Comparison of ENCODE assay signal across 2 cellular contexts in the genomic region with DNA sequence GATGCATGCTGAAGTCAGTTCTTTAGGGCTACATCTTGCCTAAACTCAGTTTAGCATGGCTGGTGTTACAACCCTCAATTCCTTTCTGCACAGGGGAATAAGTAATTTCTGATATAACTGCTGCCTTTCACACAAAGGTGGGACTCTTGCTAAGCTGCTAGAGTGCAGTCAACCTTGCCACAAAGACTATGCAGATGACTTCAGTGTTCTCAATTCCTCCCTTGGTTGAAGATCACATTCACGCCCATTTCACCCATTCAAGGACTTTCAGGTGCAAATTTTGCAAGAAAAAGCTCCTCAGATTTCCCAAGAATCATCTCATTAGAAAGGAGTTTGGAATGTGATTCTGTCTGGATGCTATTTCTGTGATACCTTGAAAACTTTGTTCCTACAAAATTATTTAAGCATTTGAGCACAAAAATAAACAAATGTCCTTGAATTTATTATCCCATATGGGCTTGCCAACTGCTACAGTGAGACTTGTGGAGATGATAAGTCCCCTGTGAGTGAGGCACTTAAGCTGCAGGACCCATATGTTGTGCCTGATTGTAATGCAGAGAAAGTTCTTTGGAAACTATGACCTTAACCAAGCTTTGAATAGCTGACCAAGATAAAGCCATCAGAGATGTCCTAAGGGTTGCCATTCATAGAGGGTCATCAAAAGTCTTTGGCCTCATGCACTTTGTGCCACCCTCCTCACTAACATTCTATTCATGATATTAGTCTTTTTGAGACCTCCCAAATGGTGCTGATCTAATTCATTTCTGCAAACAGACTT.
TF ChIP-seq lines count a peak whose summit lies in the region.

No MANE protein-coding gene starts in this region.

TF ChIP-seq in GM23338, 12 proteins besides CTCF, POLR2A, EP300 and RAD21 (continues in another document):
- TF ChIP-seq, protein P1, sequence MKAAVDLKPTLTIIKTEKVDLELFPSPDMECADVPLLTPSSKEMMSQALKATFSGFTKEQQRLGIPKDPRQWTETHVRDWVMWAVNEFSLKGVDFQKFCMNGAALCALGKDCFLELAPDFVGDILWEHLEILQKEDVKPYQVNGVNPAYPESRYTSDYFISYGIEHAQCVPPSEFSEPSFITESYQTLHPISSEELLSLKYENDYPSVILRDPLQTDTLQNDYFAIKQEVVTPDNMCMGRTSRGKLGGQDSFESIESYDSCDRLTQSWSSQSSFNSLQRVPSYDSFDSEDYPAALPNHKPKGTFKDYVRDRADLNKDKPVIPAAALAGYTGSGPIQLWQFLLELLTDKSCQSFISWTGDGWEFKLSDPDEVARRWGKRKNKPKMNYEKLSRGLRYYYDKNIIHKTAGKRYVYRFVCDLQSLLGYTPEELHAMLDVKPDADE (IDR thresholded peaks at IDR 0.05): no peak
- no peak for TF ChIP-seq STAT1 (IDR thresholded peaks at IDR 0.05; ENCODE audit: unreplicated experiment)
- peak; percentile 23; the same call in 1 of the 2 replicates for TF ChIP-seq NANOG (IDR thresholded peaks at IDR 0.05; ENCODE audit: borderline replicate concordance)
- TF ChIP-seq POLR2AphosphoS5 (IDR thresholded peaks at IDR 0.05; ENCODE audit: low read depth): no peak
- TF ChIP-seq JUNB (IDR thresholded peaks at IDR 0.05; ENCODE audit: unreplicated experiment): no peak
- TF ChIP-seq EZH2 (IDR thresholded peaks at IDR 0.05; ENCODE audit: low read depth, unreplicated experiment): no peak
- TF ChIP-seq, protein P2, sequence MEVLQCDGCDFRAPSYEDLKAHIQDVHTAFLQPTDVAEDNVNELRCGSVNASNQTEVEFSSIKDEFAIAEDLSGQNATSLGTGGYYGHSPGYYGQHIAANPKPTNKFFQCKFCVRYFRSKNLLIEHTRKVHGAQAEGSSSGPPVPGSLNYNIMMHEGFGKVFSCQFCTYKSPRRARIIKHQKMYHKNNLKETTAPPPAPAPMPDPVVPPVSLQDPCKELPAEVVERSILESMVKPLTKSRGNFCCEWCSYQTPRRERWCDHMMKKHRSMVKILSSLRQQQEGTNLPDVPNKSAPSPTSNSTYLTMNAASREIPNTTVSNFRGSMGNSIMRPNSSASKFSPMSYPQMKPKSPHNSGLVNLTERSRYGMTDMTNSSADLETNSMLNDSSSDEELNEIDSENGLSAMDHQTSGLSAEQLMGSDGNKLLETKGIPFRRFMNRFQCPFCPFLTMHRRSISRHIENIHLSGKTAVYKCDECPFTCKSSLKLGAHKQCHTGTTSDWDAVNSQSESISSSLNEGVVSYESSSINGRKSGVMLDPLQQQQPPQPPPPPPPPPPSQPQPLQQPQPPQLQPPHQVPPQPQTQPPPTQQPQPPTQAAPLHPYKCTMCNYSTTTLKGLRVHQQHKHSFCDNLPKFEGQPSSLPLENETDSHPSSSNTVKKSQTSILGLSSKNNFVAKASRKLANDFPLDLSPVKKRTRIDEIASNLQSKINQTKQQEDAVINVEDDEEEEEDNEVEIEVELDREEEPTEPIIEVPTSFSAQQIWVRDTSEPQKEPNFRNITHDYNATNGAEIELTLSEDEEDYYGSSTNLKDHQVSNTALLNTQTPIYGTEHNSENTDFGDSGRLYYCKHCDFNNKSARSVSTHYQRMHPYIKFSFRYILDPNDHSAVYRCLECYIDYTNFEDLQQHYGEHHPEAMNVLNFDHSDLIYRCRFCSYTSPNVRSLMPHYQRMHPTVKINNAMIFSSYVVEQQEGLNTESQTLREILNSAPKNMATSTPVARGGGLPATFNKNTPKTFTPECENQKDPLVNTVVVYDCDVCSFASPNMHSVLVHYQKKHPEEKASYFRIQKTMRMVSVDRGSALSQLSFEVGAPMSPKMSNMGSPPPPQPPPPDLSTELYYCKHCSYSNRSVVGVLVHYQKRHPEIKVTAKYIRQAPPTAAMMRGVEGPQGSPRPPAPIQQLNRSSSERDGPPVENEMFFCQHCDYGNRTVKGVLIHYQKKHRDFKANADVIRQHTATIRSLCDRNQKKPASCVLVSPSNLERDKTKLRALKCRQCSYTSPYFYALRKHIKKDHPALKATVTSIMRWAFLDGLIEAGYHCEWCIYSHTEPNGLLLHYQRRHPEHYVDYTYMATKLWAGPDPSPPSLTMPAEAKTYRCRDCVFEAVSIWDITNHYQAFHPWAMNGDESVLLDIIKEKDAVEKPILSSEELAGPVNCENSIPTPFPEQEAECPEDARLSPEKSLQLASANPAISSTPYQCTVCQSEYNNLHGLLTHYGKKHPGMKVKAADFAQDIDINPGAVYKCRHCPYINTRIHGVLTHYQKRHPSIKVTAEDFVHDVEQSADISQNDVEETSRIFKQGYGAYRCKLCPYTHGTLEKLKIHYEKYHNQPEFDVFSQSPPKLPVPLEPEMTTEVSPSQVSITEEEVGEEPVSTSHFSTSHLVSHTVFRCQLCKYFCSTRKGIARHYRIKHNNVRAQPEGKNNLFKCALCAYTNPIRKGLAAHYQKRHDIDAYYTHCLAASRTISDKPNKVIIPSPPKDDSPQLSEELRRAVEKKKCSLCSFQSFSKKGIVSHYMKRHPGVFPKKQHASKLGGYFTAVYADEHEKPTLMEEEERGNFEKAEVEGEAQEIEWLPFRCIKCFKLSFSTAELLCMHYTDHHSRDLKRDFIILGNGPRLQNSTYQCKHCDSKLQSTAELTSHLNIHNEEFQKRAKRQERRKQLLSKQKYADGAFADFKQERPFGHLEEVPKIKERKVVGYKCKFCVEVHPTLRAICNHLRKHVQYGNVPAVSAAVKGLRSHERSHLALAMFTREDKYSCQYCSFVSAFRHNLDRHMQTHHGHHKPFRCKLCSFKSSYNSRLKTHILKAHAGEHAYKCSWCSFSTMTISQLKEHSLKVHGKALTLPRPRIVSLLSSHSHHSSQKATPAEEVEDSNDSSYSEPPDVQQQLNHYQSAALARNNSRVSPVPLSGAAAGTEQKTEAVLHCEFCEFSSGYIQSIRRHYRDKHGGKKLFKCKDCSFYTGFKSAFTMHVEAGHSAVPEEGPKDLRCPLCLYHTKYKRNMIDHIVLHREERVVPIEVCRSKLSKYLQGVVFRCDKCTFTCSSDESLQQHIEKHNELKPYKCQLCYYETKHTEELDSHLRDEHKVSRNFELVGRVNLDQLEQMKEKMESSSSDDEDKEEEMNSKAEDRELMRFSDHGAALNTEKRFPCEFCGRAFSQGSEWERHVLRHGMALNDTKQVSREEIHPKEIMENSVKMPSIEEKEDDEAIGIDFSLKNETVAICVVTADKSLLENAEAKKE (CRISPR knock-in tag; IDR thresholded peaks at IDR 0.05): peak; percentile 99
- no peak for TF ChIP-seq CREB1 (CRISPR knock-in tag; IDR thresholded peaks at IDR 0.05; ENCODE audit: low read depth)
- no peak for TF ChIP-seq EZH2phosphoT487 (IDR thresholded peaks at IDR 0.05; ENCODE audit: unreplicated experiment)

TF ChIP-seq in WTC11, 78 proteins besides CTCF, POLR2A, EP300 and RAD21 (continued from another document):
- TF ChIP-seq ZSCAN18 (CRISPR knock-in tag; IDR thresholded peaks at IDR 0.05): 0 out of 2 replicates have a peak, but pooled peaks have one; percentile 19
- TF ChIP-seq ZNF423 (CRISPR knock-in tag; IDR thresholded peaks at IDR 0.05): peak; percentile 12; the same call in 1 of the 2 replicates
- TF ChIP-seq, protein P3, sequence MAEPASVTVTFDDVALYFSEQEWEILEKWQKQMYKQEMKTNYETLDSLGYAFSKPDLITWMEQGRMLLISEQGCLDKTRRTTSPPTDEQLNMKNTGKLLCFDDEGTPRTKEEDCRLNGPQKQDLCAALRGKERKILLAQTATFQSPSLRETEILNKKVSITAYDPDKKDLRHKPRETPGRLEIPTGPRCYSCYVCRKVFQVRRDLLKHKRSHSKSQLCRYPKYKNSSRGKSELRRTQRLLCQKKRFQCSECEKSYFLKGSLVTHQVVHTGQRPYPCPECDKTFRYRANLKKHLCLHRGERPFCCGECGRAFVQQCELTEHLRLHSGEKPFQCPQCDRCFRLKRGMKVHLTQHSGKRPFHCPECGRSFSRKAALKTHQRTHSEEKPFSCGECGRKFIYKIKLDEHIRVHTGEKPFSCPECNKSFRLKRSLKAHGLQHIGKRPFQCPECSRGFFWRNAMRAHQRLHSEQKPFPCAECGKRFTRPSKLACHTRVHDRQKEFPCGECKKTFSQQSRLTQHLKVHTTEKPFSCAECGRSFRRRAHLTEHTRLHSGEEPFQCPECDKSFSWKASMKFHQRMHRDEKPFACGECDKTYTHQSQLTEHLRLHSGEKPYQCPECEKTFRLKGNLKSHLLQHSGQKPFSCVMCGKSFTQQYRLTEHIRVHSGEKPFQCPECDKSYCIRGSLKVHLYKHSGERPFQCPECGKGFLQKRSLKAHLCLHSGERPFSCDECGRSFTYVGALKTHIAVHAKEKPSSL (CRISPR knock-in tag; conservative IDR thresholded peaks at IDR 0.05): no peak
- TF ChIP-seq SMAD3 (CRISPR knock-in tag; IDR thresholded peaks at IDR 0.05; ENCODE audit: borderline replicate concordance): no peak
- TF ChIP-seq ZNF138 (CRISPR knock-in tag; conservative IDR thresholded peaks at IDR 0.05): no peak
- TF ChIP-seq TEAD1 (CRISPR knock-in tag; IDR thresholded peaks at IDR 0.05): no peak
- TF ChIP-seq TP53 (CRISPR knock-in tag; IDR thresholded peaks at IDR 0.05): no peak
- no peak for TF ChIP-seq JAZF1 (CRISPR knock-in tag; IDR thresholded peaks at IDR 0.05)
- TF ChIP-seq ZNF281 (CRISPR knock-in tag; IDR thresholded peaks at IDR 0.05): no peak
- no peak for TF ChIP-seq ZNF671 (CRISPR knock-in tag; IDR thresholded peaks at IDR 0.05)
- no peak for TF ChIP-seq SOX15 (CRISPR knock-in tag; IDR thresholded peaks at IDR 0.05)
